In genomic region chr14:61690039-61690438, GRCh38 we compare ENCODE assay signal across 21 cellular contexts. TPM values are rescaled to one million over a fixed set of nuclear protein-coding genes. Genes with fewer than 3 reads are reported as not detected.
DNase-seq lines count a peak whose midpoint lies in the region; FAIRE-seq lines count a peak whose summit lies in the region.
"Had no signal": no experiment of that assay in that cellular context is flagged by ENCODE, and none has a peak within 500 bp of the region (broad histone marks: within the 10 kb centered on the region; RNA-seq: fewer than 3 reads in every experiment).

No MANE protein-coding gene starts in this region.

- H3K27ac Mint-ChIP-seq in activated naive CD4-positive, alpha-beta T cell treated with anti-CD3 and anti-CD28 coated beads, Interleukin-2, amount 50 U/mL, for 24 hours = peak overlapping the region; percentile 56
- H3K27ac Mint-ChIP-seq in activated T-helper 1 cell treated with anti-CD3 and anti-CD28 coated beads, Interleukin-12 subunit alpha, Interleukin-12 subunit beta, Interleukin-2, Interleukin-4 antibody, amounts not matched to agents 30 ng/mL and 10 ng/mL and 1 ng/mL, durations not matched to agents 14 hours and 24 hours and 36 hours = peak overlapping the region; percentile 10

- H3K36me3 Mint-ChIP-seq in activated naive CD4-positive, alpha-beta T cell treated with anti-CD3 and anti-CD28 coated beads, Interleukin-2, amount 50 U/mL, for 24 hours = peaks cover 6% of the 10 kb centered on the region
- H3K36me3 Mint-ChIP-seq in activated T-helper 1 cell treated with anti-CD3 and anti-CD28 coated beads, Interleukin-12 subunit alpha, Interleukin-12 subunit beta, Interleukin-2, Interleukin-4 antibody, amounts not matched to agents 30 ng/mL and 10 ng/mL and 1 ng/mL, durations not matched to agents 14 hours and 24 hours and 36 hours (ENCODE audit: low read depth) = peaks cover 10% of the 10 kb centered on the region

- no peak for DNase-seq in activated naive CD4-positive, alpha-beta T cell (lab: John Stamatoyannopoulos, UW)
- DNase-seq in HTR-8/SVneo (ENCODE audit: insufficient read length, low spot score) (no peak), kidney tubule cell (ENCODE audit: low spot score) (peak; percentile 65), NK-92 (lab: John Stamatoyannopoulos, UW; ENCODE audit: unreplicated experiment) (no peak), NCI-H2107 (lab: John Stamatoyannopoulos, UW) (no peak)
- no peak for DNase-seq in activated T-helper 1 cell treated with anti-CD3 and anti-CD28 coated beads, Interleukin-12 subunit alpha, Interleukin-12 subunit beta, Interleukin-2, Interleukin-4 antibody, amounts not matched to agents 30 ng/mL and 10 ng/mL and 1 ng/mL, durations not matched to agents 14 hours and 24 hours and 36 hours (ENCODE audit: low spot score)
- DNase-seq: DMS53, EL, GF-D8, NCI-H1694, NCI-H2081, NCI-H2171 treated with DMSO at 0.1 percent for 48 hours, NCI-H446, NCI-H526, OCI-M1, SHP77, SW 1271 had no signal

- H3K4me1 Mint-ChIP-seq in activated naive CD4-positive, alpha-beta T cell treated with anti-CD3 and anti-CD28 coated beads, Interleukin-2, amount 50 U/mL, for 24 hours = peaks cover 40% of the 10 kb centered on the region
- H3K4me1 Mint-ChIP-seq in activated T-helper 1 cell treated with anti-CD3 and anti-CD28 coated beads, Interleukin-12 subunit alpha, Interleukin-12 subunit beta, Interleukin-2, Interleukin-4 antibody, amounts not matched to agents 30 ng/mL and 10 ng/mL and 1 ng/mL, durations not matched to agents 14 hours and 24 hours and 36 hours (ENCODE audit: low read depth) = peaks cover 51% of the 10 kb centered on the region

- intact Hi-C loops in activated T-helper 1 cell treated with anti-CD3 and anti-CD28 coated beads, Interleukin-12 subunit alpha, Interleukin-12 subunit beta, Interleukin-2, Interleukin-4 antibody, amounts not matched to agents 30 ng/mL and 10 ng/mL and 1 ng/mL, durations not matched to agents 14 hours and 24 hours and 36 hours (cut with micrococcal nuclease) = loop anchor here (10.0 kb wide), 2 partner anchors 935 to 1445 kb away; partner anchors contain the start of gene PPM1A

- H3K27me3 Mint-ChIP-seq in activated naive CD4-positive, alpha-beta T cell treated with anti-CD3 and anti-CD28 coated beads, Interleukin-2, amount 50 U/mL, for 24 hours = no peaks in the 10 kb centered on the region
- no peaks in the 10 kb centered on the region for H3K27me3 Mint-ChIP-seq in activated T-helper 1 cell treated with anti-CD3 and anti-CD28 coated beads, Interleukin-12 subunit alpha, Interleukin-12 subunit beta, Interleukin-2, Interleukin-4 antibody, amounts not matched to agents 30 ng/mL and 10 ng/mL and 1 ng/mL, durations not matched to agents 14 hours and 24 hours and 36 hours (ENCODE audit: insufficient read depth)

- FAIRE-seq in HTR-8/SVneo (lab: Jason Lieb, UNC) = peak; percentile 94
- FAIRE-seq: A204.1, D721Med, H54 had no signal

- H3K9me3 Mint-ChIP-seq in activated naive CD4-positive, alpha-beta T cell treated with anti-CD3 and anti-CD28 coated beads, Interleukin-2, amount 50 U/mL, for 24 hours = no peaks in the 10 kb centered on the region
- H3K9me3 Mint-ChIP-seq in activated T-helper 1 cell treated with anti-CD3 and anti-CD28 coated beads, Interleukin-12 subunit alpha, Interleukin-12 subunit beta, Interleukin-2, Interleukin-4 antibody, amounts not matched to agents 30 ng/mL and 10 ng/mL and 1 ng/mL, durations not matched to agents 14 hours and 24 hours and 36 hours = peaks cover 25% of the 10 kb centered on the region

- H3K4me3 Mint-ChIP-seq in activated naive CD4-positive, alpha-beta T cell treated with anti-CD3 and anti-CD28 coated beads, Interleukin-2, amount 50 U/mL, for 24 hours = no peak overlapping the region
- H3K4me3 Mint-ChIP-seq in activated T-helper 1 cell treated with anti-CD3 and anti-CD28 coated beads, Interleukin-12 subunit alpha, Interleukin-12 subunit beta, Interleukin-2, Interleukin-4 antibody, amounts not matched to agents 30 ng/mL and 10 ng/mL and 1 ng/mL, durations not matched to agents 14 hours and 24 hours and 36 hours = no peak overlapping the region

RNA-seq across cellular contexts. Expression of gene HIF1A, which starts 5.3 kb away (rescaled TPM):
- 241 and 247 TPM in 2 replicates for total RNA-seq in activated T-helper 1 cell treated with anti-CD3 and anti-CD28 coated beads, Interleukin-12 subunit alpha, Interleukin-12 subunit beta, Interleukin-2, Interleukin-4 antibody, amounts not matched to agents 30 ng/mL and 10 ng/mL and 1 ng/mL, durations not matched to agents 14 hours and 24 hours and 36 hours
